In genomic region chr14:50082308-50082742, GRCh38 we compare ENCODE assay signal across 11 cellular contexts. TPM values are rescaled to one million over a fixed set of nuclear protein-coding genes. Genes with fewer than 3 reads are reported as not detected.
DNase-seq lines count a peak whose midpoint lies in the region; ATAC-seq, FAIRE-seq and TF ChIP-seq lines count a peak whose summit lies in the region.
"Had no signal": no experiment of that assay in that cellular context is flagged by ENCODE, and none has a peak within 500 bp of the region (broad histone marks: within the 10 kb centered on the region; RNA-seq: fewer than 3 reads in every experiment).

No MANE protein-coding gene starts in this region.

- H3K9me3 Mint-ChIP-seq in activated T-cell treated with anti-CD3 and anti-CD28 coated beads, Interleukin-2, amount 50 U/mL, for 24 hours = no peaks in the 10 kb centered on the region

- no peaks in the 10 kb centered on the region for H3K79me2 ChIP-seq in OCI-LY3 (ENCODE audit: low read length)
- H3K79me2 ChIP-seq in keratinocyte (ENCODE audit: control insufficient read depth, insufficient read depth, low read length) = no peaks in the 10 kb centered on the region

- H3K27ac ChIP-seq in OCI-LY3 (ENCODE audit: low read length) (peak overlapping the region; percentile 98), keratinocyte (ENCODE audit: control insufficient read depth, insufficient read depth, low read length) (peak overlapping the region; percentile 94)

- H3K9ac ChIP-seq in OCI-LY3 (ENCODE audit: low read length) (peak overlapping the region; percentile 83), keratinocyte (ENCODE audit: control insufficient read depth, extremely low read depth, insufficient read depth, low read length) (peak overlapping the region; percentile 82)

- peak overlapping the region; percentile 75 for H3K4me3 Mint-ChIP-seq in activated T-cell treated with anti-CD3 and anti-CD28 coated beads, Interleukin-2, amount 50 U/mL, for 24 hours

- peaks cover 67% of the 10 kb centered on the region for H3K4me1 ChIP-seq in OCI-LY3 (ENCODE audit: low read length)
- peaks cover 24% of the 10 kb centered on the region for H3K4me1 ChIP-seq in keratinocyte (ENCODE audit: control insufficient read depth, extremely low read depth, insufficient read depth, low read length)

- H4K20me1 ChIP-seq in OCI-LY3 (ENCODE audit: insufficient read depth, low read length) (no peaks in the 10 kb centered on the region), keratinocyte (ENCODE audit: control insufficient read depth, extremely low read depth, insufficient read depth, low read length) (no peaks in the 10 kb centered on the region)

- no peak for ATAC-seq in HG03025 (IDR thresholded peaks at IDR 0.05; ENCODE audit: low FRiP score, unreplicated experiment)

- peak overlapping the region; percentile 77 for H3K4me2 ChIP-seq in OCI-LY3 (ENCODE audit: low read length)
- H3K4me2 ChIP-seq in keratinocyte (ENCODE audit: control insufficient read depth, extremely low read depth, insufficient read depth, low read depth, low read length) = peak overlapping the region; percentile 86

- DNase-seq in activated T-cell treated with anti-CD3 and anti-CD28 coated beads, Interleukin-2, amount 50 U/mL, for 24 hours = peak; percentile 63
- DNase-seq in keratinocyte (ENCODE audit: low read depth, low spot score) = no peak
- peak; percentile 48 to 74 (median 59) for DNase-seq in stimulated activated naive CD4-positive, alpha-beta T cell (lab: John Stamatoyannopoulos, UW)
- DNase-seq in mucosa of gallbladder (ENCODE audit: low spot score) = no peak
- no peak for DNase-seq in GM19240 (ENCODE audit: insufficient read length, low spot score)
- no peak for DNase-seq in HuH-7 (ENCODE audit: low spot score)
- DNase-seq: caudate nucleus, NCI-H2081 had no signal

- H3K9me1 ChIP-seq in keratinocyte (ENCODE audit: control insufficient read depth, extremely low read depth, insufficient read depth, low read length) = no peaks in the 10 kb centered on the region

- H3K27me3 ChIP-seq in OCI-LY3 (ENCODE audit: low read depth, low read length) (no peaks in the 10 kb centered on the region), keratinocyte (ENCODE audit: control insufficient read depth, extremely low read depth, insufficient read depth, low read length) (no peaks in the 10 kb centered on the region)

- H3K36me3 ChIP-seq in OCI-LY3 (replicated peaks; ENCODE audit: low read depth, low read length) (no peaks in the 10 kb centered on the region), keratinocyte (ENCODE audit: control insufficient read depth in 2 of 2, extremely low read depth in 1 of 2, insufficient read depth in 2 of 2, low read length in 2 of 2) (no peaks in the 10 kb centered on the region)

- peaks cover 13% of the 10 kb centered on the region for H3K36me3 Mint-ChIP-seq in activated T-cell treated with anti-CD3 and anti-CD28 coated beads, Interleukin-2, amount 50 U/mL, for 24 hours (ENCODE audit: low read depth)

- H3K9me3 ChIP-seq in OCI-LY3 (ENCODE audit: insufficient read depth, low read length) (no peaks in the 10 kb centered on the region), keratinocyte (ENCODE audit: control insufficient read depth, low read depth, low read length) (no peaks in the 10 kb centered on the region)

- dilution Hi-C loops in keratinocyte (cut with MboI; ENCODE audit: extremely low pct_ligation_motif_present, low sequenced_read_pairs) = no loop called here

- H3K27ac Mint-ChIP-seq in activated T-cell treated with anti-CD3 and anti-CD28 coated beads, Interleukin-2, amount 50 U/mL, for 24 hours = peak overlapping the region; percentile 97

- H3K4me1 Mint-ChIP-seq in activated T-cell treated with anti-CD3 and anti-CD28 coated beads, Interleukin-2, amount 50 U/mL, for 24 hours (ENCODE audit: low read depth) = peaks cover 69% of the 10 kb centered on the region

- H3K27me3 Mint-ChIP-seq in activated T-cell treated with anti-CD3 and anti-CD28 coated beads, Interleukin-2, amount 50 U/mL, for 24 hours = no peaks in the 10 kb centered on the region

- H3K4me3 ChIP-seq in OCI-LY3 (ENCODE audit: low read length) (peak overlapping the region; percentile 59), keratinocyte (ENCODE audit: control insufficient read depth in 2 of 3, extremely low read depth in 1 of 3, insufficient read depth in 2 of 3, low read depth in 1 of 3, low read length in 3 of 3) (no peak overlapping the region)

- no peak for TF ChIP-seq CTCF in OCI-LY3 (IDR thresholded peaks at IDR 0.05; ENCODE audit: low read depth, low read length)
- no peak for TF ChIP-seq CTCF in keratinocyte (optimal IDR thresholded peaks at IDR 0.05 in 1 of 3, IDR thresholded peaks at IDR 0.05 in 1 of 3, conservative IDR thresholded peaks at IDR 0.05 in 1 of 3; ENCODE audit: extremely low read depth in 1 of 3, insufficient read depth in 2 of 3, low read length in 3 of 3)

- H2AFZ ChIP-seq in OCI-LY3 (ENCODE audit: low read depth, low read length) (no peak overlapping the region), keratinocyte (ENCODE audit: control insufficient read depth, low read length) (peak overlapping the region; percentile 51)

- no peak for FAIRE-seq in keratinocyte (lab: Jason Lieb, UNC)
- FAIRE-seq: TTC549 had no signal

RNA-seq across cellular contexts. Expression of gene VCPKMT, which starts 34.0 kb away (rescaled TPM):
- 4.4 to 9.4 TPM (median 5.1 TPM) in 3 replicates for polyA plus RNA-seq in keratinocyte
- polyA plus RNA-seq in keratinocyte (2011; ENCODE audit: low read depth) = 5.3 TPM
- 2.3 and 4.8 TPM in 2 replicates for polyA plus RNA-seq in keratinocyte (2011; cell fraction: cytosol; rRNA removed)
- polyA plus RNA-seq in keratinocyte (2011; cell fraction: nucleus; rRNA removed) = 6.9 and 11.0 TPM in 2 replicates
- polyA plus RNA-seq in keratinocyte (2012; ENCODE audit: low replicate concordance) = 4.9 and 8.1 TPM in 2 replicates
- polyA minus RNA-seq in keratinocyte = 1.6 to 1.9 TPM in 2 of 3 replicates, not detected in the other
- 2.5 TPM for polyA minus RNA-seq in keratinocyte (2011; cell fraction: cytosol; rRNA and poly(A)+ RNA removed)
- 2.0 and 4.5 TPM in 2 replicates for polyA minus RNA-seq in keratinocyte (2011; cell fraction: nucleus; rRNA and poly(A)+ RNA removed)
- total RNA-seq in mucosa of gallbladder = 6.3 TPM

Comparison
In these comparisons a context has a peak if more than half of its experiments do, and no peak if none do; other contexts are left out.
1. DNase-seq: peak in activated T-cell treated with anti-CD3 and anti-CD28 coated beads, Interleukin-2, amount 50 U/mL, for 24 hours (single experiment) and stimulated activated naive CD4-positive, alpha-beta T cell (6 of 6); none in keratinocyte (single experiment), mucosa of gallbladder (single experiment), GM19240 (single experiment) and HuH-7 (single experiment).